In the genomic region with DNA sequence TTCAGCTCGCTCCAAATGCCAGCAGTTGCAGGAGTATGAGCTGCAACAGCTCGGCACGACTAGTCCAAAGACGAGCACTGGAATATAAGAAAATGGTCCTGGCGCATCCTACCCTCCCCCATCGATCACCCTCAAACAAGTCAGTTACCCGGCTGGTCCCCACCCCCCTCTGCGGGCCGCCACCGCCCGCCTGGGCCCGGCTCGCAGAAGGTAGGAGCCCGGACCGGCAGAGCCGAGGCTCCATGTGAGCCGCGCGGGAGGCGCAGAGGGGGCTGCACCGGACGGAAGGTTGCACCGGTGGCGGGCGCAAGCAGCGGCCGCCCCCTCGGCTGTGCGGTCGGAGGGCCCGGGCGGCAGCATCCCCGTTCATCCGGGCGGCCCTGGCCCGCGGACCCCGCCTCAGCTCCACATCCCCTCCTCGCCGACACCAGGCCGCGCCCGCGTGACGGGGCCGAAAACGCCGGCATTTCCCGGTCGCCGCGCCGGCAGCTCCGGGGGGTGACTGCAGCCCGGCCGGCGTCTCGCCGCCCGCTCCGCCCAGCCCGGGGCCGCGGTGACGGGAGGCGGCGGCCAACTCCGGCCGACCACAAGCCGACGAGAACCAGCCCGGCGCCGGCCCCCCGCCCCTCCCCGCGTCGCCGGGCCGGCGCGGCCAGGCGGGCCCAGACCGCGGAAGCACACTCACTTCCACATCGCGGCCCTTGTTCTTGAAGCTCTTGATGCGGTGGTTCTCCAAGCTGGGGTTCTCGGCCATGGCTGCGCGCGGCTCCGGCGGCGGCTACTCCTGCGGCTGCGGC, we compare ENCODE assay signal across 8 cellular contexts.
DNase-seq lines count a peak whose midpoint lies in the region; ATAC-seq lines count a peak whose summit lies in the region.

No MANE protein-coding gene starts in this region.

- no peaks in the 10 kb centered on the region for H3K9me3 Mint-ChIP-seq in stimulated activated naive B cell treated with anti-CD40 and anti-IgM and Interleukin-4, amounts not matched to agents 10 μg/mL and 1 μg/mL and 100 μg/mL, for 72 hours

- H3K27ac Mint-ChIP-seq in stimulated activated naive B cell treated with anti-CD40 and anti-IgM and Interleukin-4, amounts not matched to agents 10 μg/mL and 1 μg/mL and 100 μg/mL, for 72 hours = peak overlapping the region; percentile 98

- H3K4me1 Mint-ChIP-seq in stimulated activated naive B cell treated with anti-CD40 and anti-IgM and Interleukin-4, amounts not matched to agents 10 μg/mL and 1 μg/mL and 100 μg/mL, for 72 hours = peaks cover 26 to 37% of the 10 kb centered on the region in 2 donors

- H3K27me3 ChIP-seq in muscle layer of colon (ENCODE audit: control insufficient read depth in 1 of 2, insufficient read depth in 2 of 2, low read length in 2 of 2) = no peaks in the 10 kb centered on the region

- peak overlapping the region; percentile 40 for H3K9ac ChIP-seq in muscle layer of colon (ENCODE audit: low read length)

- H3K4me3 Mint-ChIP-seq in stimulated activated naive B cell treated with anti-CD40 and anti-IgM and Interleukin-4, amounts not matched to agents 10 μg/mL and 1 μg/mL and 100 μg/mL, for 72 hours = peak overlapping the region; percentile 89 to 91

- no peaks in the 10 kb centered on the region for H3K36me3 ChIP-seq in muscle layer of colon (ENCODE audit: insufficient read depth, low read length)

- H3K36me3 Mint-ChIP-seq in stimulated activated naive B cell treated with anti-CD40 and anti-IgM and Interleukin-4, amounts not matched to agents 10 μg/mL and 1 μg/mL and 100 μg/mL, for 72 hours = peaks cover 9 to 13% of the 10 kb centered on the region in 2 donors

- DNase-seq in NCI-H2107 treated with DMSO at 0.1 percent for 48 hours (lab: John Stamatoyannopoulos, UW; ENCODE audit: unreplicated experiment) (peak; percentile 13), NCI-H2107 (lab: John Stamatoyannopoulos, UW) (no peak), NCI-H2171 treated with DMSO at 0.1 percent for 48 hours (lab: John Stamatoyannopoulos, UW) (peak; percentile 53), activated T-cell treated with anti-CD3 and anti-CD28 coated beads for 4 hours (peak; percentile 27), epithelial cell of prostate (ENCODE audit: low read depth, low spot score) (no peak)
- peak; percentile 38 for DNase-seq in stimulated activated naive B cell treated with anti-CD40 and anti-IgM and Interleukin-4, amounts not matched to agents 10 μg/mL and 1 μg/mL and 100 μg/mL, for 72 hours

- peak; percentile 17 for ATAC-seq in HG02763 (IDR thresholded peaks at IDR 0.05; ENCODE audit: unreplicated experiment)
- peak; percentile 26 to 29 for ATAC-seq in stimulated activated naive B cell treated with anti-CD40 and anti-IgM and Interleukin-4, amounts not matched to agents 10 μg/mL and 1 μg/mL and 100 μg/mL, for 72 hours (replicated peaks)

- H3K9me3 ChIP-seq in muscle layer of colon (ENCODE audit: low read length) = no peaks in the 10 kb centered on the region

- H3K27ac ChIP-seq in epithelial cell of prostate (peak overlapping the region; percentile 92), muscle layer of colon (ENCODE audit: low read depth, low read length) (peak overlapping the region; percentile 84)

- peak overlapping the region; percentile 70 to 88 for H3K4me3 ChIP-seq in muscle layer of colon (ENCODE audit: low read depth in 1 of 2, low read length in 2 of 2)

- H3K27me3 Mint-ChIP-seq in stimulated activated naive B cell treated with anti-CD40 and anti-IgM and Interleukin-4, amounts not matched to agents 10 μg/mL and 1 μg/mL and 100 μg/mL, for 72 hours = no peaks in the 10 kb centered on the region

- peaks cover 26% of the 10 kb centered on the region for H3K4me1 ChIP-seq in muscle layer of colon (ENCODE audit: insufficient read depth, low read length)

Comparison
In these comparisons a context has a peak if more than half of its experiments do, and no peak if none do; other contexts are left out.
1. DNase-seq: peak in NCI-H2107 treated with DMSO at 0.1 percent for 48 hours (single experiment), NCI-H2171 treated with DMSO at 0.1 percent for 48 hours (single experiment), activated T-cell treated with anti-CD3 and anti-CD28 coated beads for 4 hours (single experiment) and stimulated activated naive B cell treated with anti-CD40 and anti-IgM and Interleukin-4, amounts not matched to agents 10 μg/mL and 1 μg/mL and 100 μg/mL, for 72 hours (single experiment); none in NCI-H2107 (single experiment) and epithelial cell of prostate (single experiment).